1 cellular context compared by ENCODE assay signal in genomic region chr2:44009136-44009744, GRCh38.
TF ChIP-seq lines count a peak whose summit lies in the region.

No MANE protein-coding gene starts in this region.

TF ChIP-seq in K562, 482 proteins besides CTCF, POLR2A, EP300 and RAD21:
- TF ChIP-seq ZHX1 (conservative IDR thresholded peaks at IDR 0.05; ENCODE audit: low read length) (no peak), LCOR (CRISPR knock-in tag; IDR thresholded peaks at IDR 0.05) (no peak), ZBTB17 (CRISPR knock-in tag; IDR thresholded peaks at IDR 0.05) (0 out of 2 replicates have a peak, but pooled peaks have one; percentile 47)
